ENCODE assay signal across 34 cellular contexts in genomic region chr1:182060877-182061276, GRCh38. TPM values are rescaled to one million over a fixed set of nuclear protein-coding genes. Genes with fewer than 3 reads are reported as not detected.
"Had no signal": no experiment of that assay in that cellular context is flagged by ENCODE, and none has a peak within 500 bp of the region (broad histone marks: within the 10 kb centered on the region; RNA-seq: fewer than 3 reads in every experiment).

No MANE protein-coding gene starts in this region.

- H3K36me3 ChIP-seq: ascending aorta, MG63, WERI-Rb-1 had no signal

- DNase-seq: activated CD4-positive, alpha-beta memory T cell treated with anti-CD3 and anti-CD28 coated beads, Interleukin-2, amount 10 ng/mL, durations not matched to agents 7 days and 5 days; activated CD4-positive, alpha-beta T cell treated with anti-CD3 and anti-CD28 coated beads for 1 hour; activated CD4-positive, alpha-beta T cell treated with anti-CD3 and anti-CD28 coated beads for 48 hours; activated CD4-positive, CD25-positive, alpha-beta regulatory T cell; activated gamma-delta T cell; activated naive CD4-positive, alpha-beta T cell treated with Interleukin-2 at 50 U/mL for 16 hours; activated naive CD8-positive, alpha-beta T cell treated with anti-CD3 and anti-CD28 coated beads, Interleukin-2, amount 10 ng/mL, durations not matched to agents 7 days and 5 days; activated T-cell treated with anti-CD3 and anti-CD28 coated beads, Interleukin-2, amount 50 U/mL, for 24 hours; amygdala; caudate nucleus; MG63; NCI-H1048; NCI-H1105 treated with DMSO at 0.1 percent for 48 hours; NCI-H1436; NCI-H1694; NCI-H2029 treated with DMSO at 0.1 percent for 48 hours; NCI-H2107; NCI-H2171; NCI-H510A; NCI-H748 treated with DMSO at 0.1 percent for 48 hours; NK-92 treated with Interleukin-12 subunit alpha and Interleukin-12 subunit beta, amount 100 ng/mL, for 24 hours; PC-3; Right ventricle myocardium superior; SW 1271; T-helper 1 cell; T-helper 2 cell; T-helper 9 cell; WERI-Rb-1 had no signal

- H3K4me3 Mint-ChIP-seq: activated CD4-positive, alpha-beta memory T cell treated with anti-CD3 and anti-CD28 coated beads, Interleukin-2, amount 10 ng/mL, durations not matched to agents 7 days and 5 days; activated naive CD4-positive, alpha-beta T cell treated with anti-CD3 and anti-CD28 coated beads, Interleukin-2, amount 50 U/mL, for 24 hours; activated naive CD8-positive, alpha-beta T cell treated with anti-CD3 and anti-CD28 coated beads, Interleukin-2, amount 10 ng/mL, durations not matched to agents 7 days and 5 days; activated T-cell treated with anti-CD3 and anti-CD28 coated beads, Interleukin-2, amount 50 U/mL, for 24 hours had no signal

- H3K27ac Mint-ChIP-seq: activated CD4-positive, alpha-beta memory T cell treated with anti-CD3 and anti-CD28 coated beads, Interleukin-2, amount 10 ng/mL, durations not matched to agents 7 days and 5 days; activated naive CD4-positive, alpha-beta T cell treated with anti-CD3 and anti-CD28 coated beads, Interleukin-2, amount 50 U/mL, for 24 hours; activated naive CD8-positive, alpha-beta T cell treated with anti-CD3 and anti-CD28 coated beads, Interleukin-2, amount 10 ng/mL, durations not matched to agents 7 days and 5 days; activated T-cell treated with anti-CD3 and anti-CD28 coated beads, Interleukin-2, amount 50 U/mL, for 24 hours; activated T-helper 2 cell treated with anti-CD3 and anti-CD28 coated beads, Interferon-gamma antibody, Interleukin-2, Interleukin-4, amounts not matched to agents 10 μg/mL and 5 μg/mL and 100 μg/mL, durations not matched to agents 14 hours and 24 hours and 36 hours had no signal

- H3K4me3 ChIP-seq: ascending aorta, K562, MG63 had no signal

- H3K36me3 Mint-ChIP-seq: activated naive CD4-positive, alpha-beta T cell treated with anti-CD3 and anti-CD28 coated beads, Interleukin-2, amount 50 U/mL, for 24 hours; activated naive CD8-positive, alpha-beta T cell treated with anti-CD3 and anti-CD28 coated beads, Interleukin-2, amount 10 ng/mL, durations not matched to agents 7 days and 5 days had no signal

- H3K27me3 ChIP-seq: ascending aorta, MG63 had no signal

- H3K9me3 Mint-ChIP-seq: activated CD4-positive, alpha-beta memory T cell treated with anti-CD3 and anti-CD28 coated beads, Interleukin-2, amount 10 ng/mL, durations not matched to agents 7 days and 5 days; activated naive CD4-positive, alpha-beta T cell treated with anti-CD3 and anti-CD28 coated beads, Interleukin-2, amount 50 U/mL, for 24 hours; activated naive CD8-positive, alpha-beta T cell treated with anti-CD3 and anti-CD28 coated beads, Interleukin-2, amount 10 ng/mL, durations not matched to agents 7 days and 5 days; activated T-cell treated with anti-CD3 and anti-CD28 coated beads, Interleukin-2, amount 50 U/mL, for 24 hours; activated T-helper 2 cell treated with anti-CD3 and anti-CD28 coated beads, Interferon-gamma antibody, Interleukin-2, Interleukin-4, amounts not matched to agents 10 μg/mL and 5 μg/mL and 100 μg/mL, durations not matched to agents 14 hours and 24 hours and 36 hours had no signal

- H3K9me3 ChIP-seq: ascending aorta, MG63 had no signal

- H3K4me1 ChIP-seq: ascending aorta had no signal

- H3K27ac ChIP-seq: ascending aorta, WERI-Rb-1 had no signal

RNA-seq across cellular contexts. Expression of gene ZNF648, which starts 0.6 kb away (rescaled TPM):
- total RNA-seq: activated CD4-positive, alpha-beta memory T cell treated with anti-CD3 and anti-CD28 coated beads, Interleukin-2, amount 10 ng/mL, durations not matched to agents 7 days and 5 days; activated CD8-positive, alpha-beta memory T cell treated with anti-CD3 and anti-CD28 coated beads for 36 hours; activated naive CD8-positive, alpha-beta T cell treated with anti-CD3 and anti-CD28 coated beads, Interleukin-2, amount 10 ng/mL, durations not matched to agents 7 days and 5 days; activated T-helper 2 cell treated with anti-CD3 and anti-CD28 coated beads, Interferon-gamma antibody, Interleukin-2, Interleukin-4, amounts not matched to agents 10 μg/mL and 5 μg/mL and 100 μg/mL, durations not matched to agents 14 hours and 24 hours and 36 hours; ascending aorta; bronchial epithelial cell; PC-3; Right ventricle myocardium superior had no signal
